In genomic region chr7:101673315-101673714, GRCh38 we compare ENCODE assay signal across 1 cellular context.
TF ChIP-seq lines count a peak whose summit lies in the region.

No MANE protein-coding gene starts in this region.

TF ChIP-seq in SK-N-SH, 30 proteins besides CTCF, POLR2A, EP300 and RAD21 (continued from another document):
- TF ChIP-seq USF1 (IDR thresholded peaks at IDR 0.05; ENCODE audit: borderline replicate concordance, low read depth): no peak
- TF ChIP-seq MEF2A (IDR thresholded peaks at IDR 0.05; ENCODE audit: borderline replicate concordance, low read depth): no peak
- no peak for TF ChIP-seq USF2 (IDR thresholded peaks at IDR 0.05; ENCODE audit: borderline replicate concordance, low read depth, low read length)
- no peak for TF ChIP-seq GABPA (IDR thresholded peaks at IDR 0.05; ENCODE audit: low read depth)
